In the genomic region with DNA sequence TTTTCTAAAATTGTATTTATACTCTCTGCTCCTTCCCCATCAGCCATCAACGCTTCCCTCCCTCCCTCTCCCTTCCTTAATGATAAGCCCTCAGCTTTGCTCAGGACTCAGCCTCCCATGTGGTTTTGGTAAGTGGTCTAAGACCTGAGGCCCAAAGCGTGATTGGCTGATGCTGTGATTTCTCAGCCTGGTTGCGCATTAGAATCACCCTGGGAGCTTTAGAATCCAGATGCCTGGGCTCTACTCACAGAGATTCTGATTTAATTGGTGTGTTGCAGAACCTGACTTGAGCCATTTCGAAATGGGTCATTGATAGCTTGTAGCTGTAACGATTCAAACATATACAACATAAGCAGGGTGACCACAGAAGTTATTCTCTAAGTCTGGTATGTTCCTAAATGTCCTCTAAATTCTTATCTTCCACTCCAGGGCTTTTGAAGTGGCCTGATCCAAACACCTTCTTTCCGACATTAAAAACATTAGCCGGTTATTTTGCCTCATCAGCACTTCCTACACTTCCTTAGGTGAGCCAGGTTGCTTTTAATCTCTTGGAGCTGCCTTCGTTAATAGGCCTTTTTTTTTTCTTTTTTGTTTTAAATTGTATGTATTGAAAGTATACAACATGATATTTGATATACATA, we compare ENCODE assay signal across 18 cellular contexts.
"Had no signal": no experiment of that assay in that cellular context is flagged by ENCODE, and none has a peak within 500 bp of the region (broad histone marks: within the 10 kb centered on the region; RNA-seq: fewer than 3 reads in every experiment).

No MANE protein-coding gene starts in this region.

- H3K4me3 ChIP-seq: body of pancreas, pancreas, skin epidermis, transverse colon had no signal

- H3K4me3 Mint-ChIP-seq: activated T-cell treated with anti-CD3 and anti-CD28 coated beads, Interleukin-2, amount 50 U/mL, for 24 hours; central memory CD8-positive, alpha-beta T cell; memory B cell had no signal

- H3K27me3 ChIP-seq: body of pancreas, pancreas, transverse colon had no signal

- H3K9me3 ChIP-seq: body of pancreas, pancreas, transverse colon had no signal

- H3K36me3 Mint-ChIP-seq: activated naive CD4-positive, alpha-beta T cell treated with anti-CD3 and anti-CD28 coated beads, Interleukin-2, amount 50 U/mL, for 72 hours had no signal

- H3K27me3 Mint-ChIP-seq: activated T-cell treated with anti-CD3 and anti-CD28 coated beads, Interleukin-2, amount 50 U/mL, for 24 hours; central memory CD8-positive, alpha-beta T cell; memory B cell had no signal

- FAIRE-seq: pancreas, TTC549 had no signal

- H3K36me3 ChIP-seq: pancreas, transverse colon had no signal

- DNase-seq: activated CD4-positive, alpha-beta T cell treated with anti-CD3 and anti-CD28 coated beads, Interleukin-2, amount 50 U/mL, for 1 hour; activated CD4-positive, CD25-positive, alpha-beta regulatory T cell; activated effector memory CD4-positive, alpha-beta T cell treated with anti-CD3 and anti-CD28 coated beads, Interleukin-2, amount 50 U/mL, for 16 hours; activated T-cell treated with anti-CD3 and anti-CD28 coated beads, Interleukin-2, amount 50 U/mL, for 24 hours; amniotic stem cell; body of pancreas; cortex of kidney; effector CD8-positive, alpha-beta T cell; left cardiac atrium; pancreas; substantia nigra; T-helper 2 cell; transverse colon had no signal

- ATAC-seq: activated naive CD4-positive, alpha-beta T cell treated with anti-CD3 and anti-CD28 coated beads, Interleukin-2, amount 50 U/mL, for 72 hours; body of pancreas; left cardiac atrium; pancreas had no signal

- H3K27ac Mint-ChIP-seq: activated naive CD4-positive, alpha-beta T cell treated with anti-CD3 and anti-CD28 coated beads, Interleukin-2, amount 50 U/mL, for 72 hours; activated T-cell treated with anti-CD3 and anti-CD28 coated beads, Interleukin-2, amount 50 U/mL, for 24 hours had no signal

- H3K27ac ChIP-seq: body of pancreas, pancreas, skin epidermis had no signal

- H3K9me3 Mint-ChIP-seq: activated naive CD4-positive, alpha-beta T cell treated with anti-CD3 and anti-CD28 coated beads, Interleukin-2, amount 50 U/mL, for 72 hours; activated T-cell treated with anti-CD3 and anti-CD28 coated beads, Interleukin-2, amount 50 U/mL, for 24 hours; central memory CD8-positive, alpha-beta T cell; memory B cell had no signal
